8 cellular contexts compared by ENCODE assay signal in genomic region chr19:51986309-51987291, GRCh38. TPM values are rescaled to one million over a fixed set of nuclear protein-coding genes. Genes with fewer than 3 reads are reported as not detected.
DNase-seq lines count a peak whose midpoint lies in the region; ATAC-seq and TF ChIP-seq lines count a peak whose summit lies in the region.

Gene ZNF350, minus strand, starts transcription at chr19:51986840. Its CDS starts 12,480 bp downstream, at chr19:51974360.

- H3K27me3 ChIP-seq in GM06990 (replicated peaks; ENCODE audit: control insufficient read depth, insufficient read depth, low read length) (no peaks in the 10 kb centered on the region), iPS DF 6.9 (ENCODE audit: control insufficient read depth, insufficient read depth, low read length) (no peaks in the 10 kb centered on the region), gastrocnemius medialis (no peaks in the 10 kb centered on the region)

- ATAC-seq in HG02678 (IDR thresholded peaks at IDR 0.05; ENCODE audit: unreplicated experiment): peak; percentile 75
- ATAC-seq in gastrocnemius medialis: peak; percentile 100

- peak in 1 of 2 donors; percentile 21 for TF ChIP-seq POLR2A in gastrocnemius medialis (IDR thresholded peaks at IDR 0.05)

- peak; percentile 66 for DNase-seq in GM06990 (ENCODE audit: extremely low read depth, insufficient read length)
- DNase-seq in NCI-H1930 (lab: John Stamatoyannopoulos, UW): peak; percentile 93
- peak; percentile 88 for DNase-seq in UCSD-AML1 (lab: John Stamatoyannopoulos, UW; ENCODE audit: unreplicated experiment)
- DNase-seq in brain pericyte (ENCODE audit: low read depth, low spot score): peak; percentile 76
- DNase-seq in iPS DF 6.9 (ENCODE audit: low read depth, low spot score): peak; percentile 77
- peak; percentile 87 to 91 for DNase-seq in gastrocnemius medialis
- no peak for DNase-seq in SW 1271 (lab: John Stamatoyannopoulos, UW)

- in situ Hi-C loops in gastrocnemius medialis (cut with MboI; ENCODE audit: low sequenced_read_pairs in 4 of 4): no loop called here

- TF ChIP-seq CTCF in GM06990 (IDR thresholded peaks at IDR 0.05; ENCODE audit: insufficient read depth, low read length, poor library complexity, severe bottlenecking): no peak
- no peak for TF ChIP-seq CTCF in gastrocnemius medialis (IDR thresholded peaks at IDR 0.05 in 4 of 5, conservative IDR thresholded peaks at IDR 0.05 in 1 of 5)

- H3K9me3 ChIP-seq in iPS DF 6.9 (ENCODE audit: control insufficient read depth, insufficient read depth, low read length): no peaks in the 10 kb centered on the region
- peaks cover 0 to 43% (median 7%) of the 10 kb centered on the region in 3 donors for H3K9me3 ChIP-seq in gastrocnemius medialis

- no peak within 1 kb of the TSS for H3K27ac ChIP-seq in iPS DF 6.9 (ENCODE audit: low read length)
- peak within 1 kb of the TSS; percentile 74 to 79 (median 77) for H3K27ac ChIP-seq in gastrocnemius medialis

- H3K4me1 ChIP-seq in iPS DF 6.9 (ENCODE audit: control insufficient read depth, insufficient read depth, low read length) (no peaks in the 10 kb centered on the region), gastrocnemius medialis (peaks cover 8 to 9% of the 10 kb centered on the region in 2 donors)

- intact Hi-C loops in gastrocnemius medialis (cut with DNase I; ENCODE audit: low total_unique reads): loop anchor here (1.0 kb wide), 6 partner anchors 22 to 541 kb away; partner anchors contain the start of genes ZNF432, ZNF577, ZNF613 and ZNF614

- H3K36me3 ChIP-seq in GM06990 (ENCODE audit: control insufficient read depth, insufficient read depth, low read length) (no peaks in the 10 kb centered on the region), iPS DF 6.9 (ENCODE audit: control insufficient read depth, insufficient read depth, low read length) (no peaks in the 10 kb centered on the region), gastrocnemius medialis (peaks cover 0 to 32% of the 10 kb centered on the region in 2 donors)

- WGBS in iPS DF 6.9 (ENCODE audit: insufficient coverage, insufficient read length): no CpG with 5 or more reads among the region's 33 CpGs

- peak within 1 kb of the TSS; percentile 70 for H3K4me3 ChIP-seq in GM06990 (replicated peaks; ENCODE audit: low read depth, low read length)
- H3K4me3 ChIP-seq in iPS DF 6.9 (ENCODE audit: low read length): peak within 1 kb of the TSS; percentile 77
- peak within 1 kb of the TSS; percentile 69 to 92 (median 86) for H3K4me3 ChIP-seq in gastrocnemius medialis

RNA-seq across cellular contexts. Expression of gene ZNF350, which starts in this region (rescaled TPM):
- 1 to 10 TPM; 1.7 to 6.0 (median 5.0) TPM for total RNA-seq in gastrocnemius medialis

Comparison
In these comparisons a context has a peak if more than half of its experiments do, and no peak if none do; other contexts are left out.
1. DNase-seq: peak in GM06990 (single experiment), NCI-H1930 (2 of 2), UCSD-AML1 (single experiment), brain pericyte (single experiment), iPS DF 6.9 (single experiment) and gastrocnemius medialis (2 of 2); none in SW 1271 (0 of 2).
2. Peak in every context shown above with its lines, with median percentiles within 50 percentile points of each other: H3K4me3 ChIP-seq.